ENCODE assay signal across 8 cellular contexts in genomic region chr9:113056191-113057106, GRCh38. TPM values are rescaled to one million over a fixed set of nuclear protein-coding genes. Genes with fewer than 3 reads are reported as not detected.
A peak's percentile ranks its signal among the peaks of the same experiment; 100 is the strongest.
DNase-seq lines count a peak whose midpoint lies in the region; ATAC-seq and TF ChIP-seq lines count a peak whose summit lies in the region.

Gene ZFP37 (minus strand): TSS chr9:113056724. CDS start chr9:113056688, 36 bp downstream.

- TF ChIP-seq CTCF in GM13976 (IDR thresholded peaks at IDR 0.05; ENCODE audit: borderline replicate concordance, control extremely low read depth, extremely low read depth, insufficient read depth, missing control alignments) (no peak), dorsolateral prefrontal cortex (IDR thresholded peaks at IDR 0.05 in 54 of 56, conservative IDR thresholded peaks at IDR 0.05 in 2 of 56; ENCODE audit: low read depth in 1 of 56, partially characterized antibody in 56 of 56) (peak in 48 of 56 donors; percentile 14 to 67 (median 38))

- peak; percentile 96 for ATAC-seq in HG02981 (IDR thresholded peaks at IDR 0.05; ENCODE audit: unreplicated experiment)
- ATAC-seq in left lobe of liver = peak; percentile 99
- no peak for ATAC-seq in HG03280 (IDR thresholded peaks at IDR 0.05; ENCODE audit: unreplicated experiment)

- in situ Hi-C loops in GM13976 (cut with MboI; ENCODE audit: low sequenced_read_pairs, unreplicated experiment) = no loop called here

- DNase-seq in GM13976 (ENCODE audit: low spot score) = peak; percentile 81
- DNase-seq in NCI-H2227 (lab: John Stamatoyannopoulos, UW; ENCODE audit: unreplicated experiment) = peak; percentile 94
- DNase-seq in activated CD4-positive, alpha-beta T cell treated with anti-CD3 and anti-CD28 coated beads, Interleukin-2, amount 50 U/mL, for 4 hours = peak; percentile 58 to 59
- DNase-seq in dorsolateral prefrontal cortex = peak; percentile 85 to 97 (median 94)
- peak; percentile 86 for DNase-seq in left lobe of liver (ENCODE audit: low spot score)
- peak; percentile 62 to 66 for DNase-seq in stimulated activated CD4-positive, alpha-beta T cell treated with anti-CD3 and anti-CD28 coated beads, Interleukin-1b, Interleukin-23, amount 100 ng/mL, for 4 hours (ENCODE audit: low read depth in 2 of 2)

- H3K27ac ChIP-seq in dorsolateral prefrontal cortex = peak within 1 kb of the TSS in 58 of 59 donors; percentile 28 to 96 (median 82)

- peaks cover 0 to 28% (median 12%) of the 10 kb centered on the region in 45 donors for H3K27me3 ChIP-seq in dorsolateral prefrontal cortex

- intact Hi-C loops in dorsolateral prefrontal cortex (cut with DNase I) = loop anchor here (10.0 kb wide), 4 partner anchors 168 to 358 kb away; partner anchors contain the start of genes ALAD (in 1 of the 2), C9orf43 (in 1 of the 2), CDC26 (in 1 of the 2) and FKBP15 (in 1 of the 2)

- peak within 1 kb of the TSS; percentile 47 to 96 (median 80) for H3K4me3 ChIP-seq in dorsolateral prefrontal cortex

RNA-seq across cellular contexts. Expression of gene ZFP37, which starts in this region (rescaled TPM):
- 10 to 100 TPM in 6 of 120 experiments, 1 to 10 TPM in 114; 4.6 to 12.8 (median 7.1) TPM for total RNA-seq in dorsolateral prefrontal cortex
- 0.55 TPM for total RNA-seq in left lobe of liver

Comparison
In these comparisons a context has a peak if more than half of its experiments do, and no peak if none do; other contexts are left out.
1. Peak in DNase-seq and ATAC-seq in left lobe of liver; RNA of the gene not detected or under 1 TPM.